In genomic region chr18:79988079-79988924, GRCh38 we compare ENCODE assay signal across 8 cellular contexts. TPM values are rescaled to one million over a fixed set of nuclear protein-coding genes. Genes with fewer than 3 reads are reported as not detected.
DNase-seq lines count a peak whose midpoint lies in the region; ATAC-seq, FAIRE-seq and TF ChIP-seq lines count a peak whose summit lies in the region.

Gene TXNL4A, minus strand, starts transcription at chr18:79988563. Its CDS starts 171 bp downstream, at chr18:79988392.

- peak; percentile 93 for DNase-seq in D721Med (ENCODE audit: insufficient read length, low spot score)
- peak; percentile 62 for DNase-seq in HTR-8/SVneo (ENCODE audit: insufficient read length, low spot score)
- peak; percentile 86 for DNase-seq in OCI-LY7 (ENCODE audit: low spot score)
- DNase-seq in activated T-cell treated with anti-CD3 and anti-CD28 coated beads for 1 hour (ENCODE audit: low read depth) = peak; percentile 68
- peak; percentile 37 for DNase-seq in epidermal melanocyte (ENCODE audit: insufficient read length, low spot score)
- DNase-seq in mucosa of descending colon = peak; percentile 91 to 93 (median 91)
- DNase-seq in stimulated activated CD8-positive, alpha-beta memory T cell treated with anti-CD3 and anti-CD28 coated beads, Interleukin-4, amount 100 ng/mL, for 24 hours (ENCODE audit: low read depth) = peak; percentile 80

- H3K9me3 ChIP-seq in OCI-LY7 (ENCODE audit: low read length) = no peaks in the 10 kb centered on the region
- H3K9me3 ChIP-seq in mucosa of descending colon = no peaks in the 10 kb centered on the region

- H3K79me2 ChIP-seq in OCI-LY7 (ENCODE audit: insufficient read depth, low read depth, low read length) = peaks cover 49% of the 10 kb centered on the region

- peak; percentile 34 for TF ChIP-seq CTCF in D721Med (IDR thresholded peaks at IDR 0.05; ENCODE audit: insufficient read depth, missing control alignments)
- peak; percentile 59 for TF ChIP-seq CTCF in OCI-LY7 (conservative IDR thresholded peaks at IDR 0.05; ENCODE audit: low read length)
- no peak for TF ChIP-seq CTCF in mucosa of descending colon (IDR thresholded peaks at IDR 0.05)

- POLR2A ChIA-PET in OCI-LY7 (lab: Charles Lee) = interaction anchor here (0.8 to 1.0 kb wide), 2 partner anchors 11 to 131 kb away, joined by 3 to 4 read pairs; no protein-coding TSS in a partner anchor

- peaks cover 39% of the 10 kb centered on the region for H3K36me3 ChIP-seq in OCI-LY7 (ENCODE audit: insufficient read depth, low read length)
- no peaks in the 10 kb centered on the region for H3K36me3 ChIP-seq in mucosa of descending colon (ENCODE audit: low read depth)

- no peaks in the 10 kb centered on the region for H3K9me2 ChIP-seq in OCI-LY7 (ENCODE audit: insufficient read depth, low read length)

- peak within 1 kb of the TSS; percentile 76; the same call in 1 of the 2 replicates for H2AFZ ChIP-seq in OCI-LY7 (ENCODE audit: low read length)

- peaks cover 23% of the 10 kb centered on the region for H4K20me1 ChIP-seq in OCI-LY7 (ENCODE audit: insufficient read depth, low read length)

- peak within 1 kb of the TSS; percentile 78 for H3K27ac ChIP-seq in OCI-LY7 (ENCODE audit: low read depth, low read length, poor library complexity, severe bottlenecking)

- H3K4me3 ChIP-seq in OCI-LY7 (ENCODE audit: low read depth, low read length, poor library complexity, severe bottlenecking) (peak within 1 kb of the TSS; percentile 98), mucosa of descending colon (peak within 1 kb of the TSS; percentile 95)

- CTCF ChIA-PET in OCI-LY7 (lab: Charles Lee; ENCODE audit: unreplicated experiment) = no interaction called here

- H3K4me1 ChIP-seq in OCI-LY7 (ENCODE audit: insufficient read depth, low read length, poor library complexity, severe bottlenecking) (peaks cover 12% of the 10 kb centered on the region), mucosa of descending colon (ENCODE audit: low read depth) (peaks cover 13% of the 10 kb centered on the region)

- intact Hi-C loops in OCI-LY7 (cut with micrococcal nuclease; ENCODE audit: unreplicated experiment) = loop anchor here (1.0 to 2.0 kb wide), 2 partner anchors 45 to 310 kb away; partner anchors contain the start of gene CTDP1
- intact Hi-C loops in mucosa of descending colon (cut with DNase I, micrococcal nuclease) = loop anchor here in 1 of 2 donors (5.0 kb wide), 1 partner anchor 159 kb away; no protein-coding TSS in a partner anchor

- peak; percentile 94 for ATAC-seq in GM21367 (IDR thresholded peaks at IDR 0.05; ENCODE audit: unreplicated experiment)
- ATAC-seq in mucosa of descending colon = peak; percentile 99

- H3K4me2 ChIP-seq in OCI-LY7 (ENCODE audit: low read length) = peak within 1 kb of the TSS; percentile 87

- FAIRE-seq in D721Med (lab: Jason Lieb, UNC) (peak; percentile 66), HTR-8/SVneo (lab: Jason Lieb, UNC) (peak; percentile 95)

- BruUV-seq in OCI-LY7 (replicated peaks; lab: Mats Ljungman, UMichigan) = no TSS peak

RNA-seq across cellular contexts. Expression of gene TXNL4A, which starts in this region (rescaled TPM):
- total RNA-seq in OCI-LY7 (2014; rRNA removed; shearing (Covaris generic)) = 44.7 and 45.9 TPM in 2 replicates
- total RNA-seq in OCI-LY7 (2022) (91.4 and 95.0 TPM in 2 replicates), mucosa of descending colon (10 to 100 TPM; 64.1 to 83.4 (median 76.7) TPM)

Comparison
In these comparisons a context has a peak if more than half of its experiments do, and no peak if none do; other contexts are left out.
1. Peak in every context shown above with its lines: DNase-seq, ATAC-seq, H3K4me3 ChIP-seq and H3K27ac ChIP-seq.
2. DNase-seq: peak in every context shown above with its lines; median percentile 93 in D721Med; 91 in mucosa of descending colon; 86 in OCI-LY7; 80 in stimulated activated CD8-positive, alpha-beta memory T cell treated with anti-CD3 and anti-CD28 coated beads, Interleukin-4, amount 100 ng/mL, for 24 hours; 68 in activated T-cell treated with anti-CD3 and anti-CD28 coated beads for 1 hour; 62 in HTR-8/SVneo; 37 in epidermal melanocyte.